8 cellular contexts compared by ENCODE assay signal in genomic region chr4:83084956-83085355, GRCh38. TPM values are rescaled to one million over a fixed set of nuclear protein-coding genes. Genes with fewer than 3 reads are reported as not detected.
A peak's percentile ranks its signal among the peaks of the same experiment; 100 is the strongest.
DNase-seq lines count a peak whose midpoint lies in the region; ATAC-seq, FAIRE-seq and TF ChIP-seq lines count a peak whose summit lies in the region.
"Not testable (repeated sequence)": the region's sequence is repeated elsewhere in the genome, so short reads cannot be mapped to it uniquely, and the experiment has no call there.
"Had no signal": no experiment of that assay in that cellular context is flagged by ENCODE, and none has a peak within 500 bp of the region (broad histone marks: within the 10 kb centered on the region; RNA-seq: fewer than 3 reads in every experiment).

No MANE protein-coding gene starts in this region.

- POLR2A ChIA-PET in CD8-positive, alpha-beta T cell (lab: Charles Lee): interaction anchor here (0.6 to 4.0 kb wide), 11 partner anchors 10 to 144 kb away, joined by 3 to 21 read pairs (median 6); no protein-coding TSS in a partner anchor
- POLR2A ChIA-PET in activated CD4-positive, alpha-beta T cell treated with anti-CD3 and anti-CD28 coated beads, Interleukin-2, amount 10 ng/mL, durations not matched to agents 7 days and 5 days (lab: Charles Lee): interaction anchor here (0.6 to 1.3 kb wide), 2 partner anchors 175 to 339 kb away, joined by 3 to 4 read pairs; no protein-coding TSS in a partner anchor

- peak overlapping the region; percentile 76 for H2AFZ ChIP-seq in neural progenitor cell (replicated peaks)

- TF ChIP-seq CTCF in CD8-positive, alpha-beta T cell (IDR thresholded peaks at IDR 0.05); neural progenitor cell (IDR thresholded peaks at IDR 0.05): not testable (repeated sequence)

- CTCF ChIA-PET in CD8-positive, alpha-beta T cell (lab: Charles Lee): interaction anchor here (0.6 to 5.5 kb wide), 14 partner anchors 11 to 198 kb away, joined by 3 to 45 read pairs (median 6); partner anchors contain the start of genes COQ2 and PLAC8
- CTCF ChIA-PET in activated CD4-positive, alpha-beta T cell treated with anti-CD3 and anti-CD28 coated beads, Interleukin-2, amount 10 ng/mL, durations not matched to agents 7 days and 5 days (lab: Charles Lee): interaction anchor here (0.7 to 1.6 kb wide), 9 partner anchors 10 to 199 kb away, joined by 3 to 7 read pairs (median 3); partner anchors contain the start of gene COQ2

- H3K9me3 ChIP-seq in CD8-positive, alpha-beta T cell (ENCODE audit: low read length); neural progenitor cell (ENCODE audit: low read depth): not testable (repeated sequence)

- peak overlapping the region; percentile 85 for H3K27ac Mint-ChIP-seq in CD8-positive, alpha-beta T cell
- H3K27ac Mint-ChIP-seq in activated CD4-positive, alpha-beta T cell treated with anti-CD3 and anti-CD28 coated beads, Interleukin-2, amount 10 ng/mL, durations not matched to agents 7 days and 5 days: peak overlapping the region; percentile 60
- H3K27ac Mint-ChIP-seq in memory B cell: peak overlapping the region; percentile 75
- not testable (repeated sequence) for H3K27ac Mint-ChIP-seq in neural progenitor cell
- peak overlapping the region; percentile 74 for H3K27ac Mint-ChIP-seq in stimulated activated naive CD8-positive, alpha-beta T cell treated with anti-CD3 and anti-CD28 coated beads, Interleukin-15, Interleukin-2, amounts not matched to agents 100 ng/mL and 50 ng/mL, for 24 hours

- H3K4me1 ChIP-seq in CD8-positive, alpha-beta T cell (ENCODE audit: insufficient read depth, low read length): peaks cover 29% of the 10 kb centered on the region
- not testable (repeated sequence) for H3K4me1 ChIP-seq in neural progenitor cell

- not testable (repeated sequence) for H3K27me3 Mint-ChIP-seq in CD8-positive, alpha-beta T cell (ENCODE audit: low read depth); activated CD4-positive, alpha-beta T cell treated with anti-CD3 and anti-CD28 coated beads, Interleukin-2, amount 10 ng/mL, durations not matched to agents 7 days and 5 days; memory B cell; neural progenitor cell (ENCODE audit: insufficient read depth, low read depth); stimulated activated naive CD8-positive, alpha-beta T cell treated with anti-CD3 and anti-CD28 coated beads, Interleukin-15, Interleukin-2, amounts not matched to agents 100 ng/mL and 50 ng/mL, for 24 hours

- peaks cover 14% of the 10 kb centered on the region for H3K36me3 ChIP-seq in CD8-positive, alpha-beta T cell (ENCODE audit: insufficient read depth, low read length)
- not testable (repeated sequence) for H3K36me3 ChIP-seq in neural progenitor cell

- not testable (repeated sequence) for H3K27me3 ChIP-seq in CD8-positive, alpha-beta T cell (ENCODE audit: insufficient read depth, low read length); neural progenitor cell

- not testable (repeated sequence) for H3K79me2 ChIP-seq in neural progenitor cell (ENCODE audit: low read depth)

- intact Hi-C loops in CD8-positive, alpha-beta T cell (cut with DNase I, micrococcal nuclease): loop anchor here in 1 of 2 experiments (1.0 kb wide), 2 partner anchors 11 to 25 kb away; no protein-coding TSS in a partner anchor

- FAIRE-seq in RCC 7860 (lab: Jason Lieb, UNC): peak; percentile 93

- not testable (repeated sequence) for H3K9me3 Mint-ChIP-seq in CD8-positive, alpha-beta T cell; activated CD4-positive, alpha-beta T cell treated with anti-CD3 and anti-CD28 coated beads, Interleukin-2, amount 10 ng/mL, durations not matched to agents 7 days and 5 days; memory B cell; neural progenitor cell; stimulated activated naive CD8-positive, alpha-beta T cell treated with anti-CD3 and anti-CD28 coated beads, Interleukin-15, Interleukin-2, amounts not matched to agents 100 ng/mL and 50 ng/mL, for 24 hours

- H3K27ac ChIP-seq in CD8-positive, alpha-beta T cell (ENCODE audit: low read depth, low read length): peak overlapping the region; percentile 15
- not testable (repeated sequence) for H3K27ac ChIP-seq in neural progenitor cell

- not testable (repeated sequence) for ATAC-seq in CD8-positive, alpha-beta T cell; memory B cell (ENCODE audit: low read depth)

- peaks cover 42% of the 10 kb centered on the region for H3K4me1 Mint-ChIP-seq in CD8-positive, alpha-beta T cell (ENCODE audit: low read depth)
- H3K4me1 Mint-ChIP-seq in activated CD4-positive, alpha-beta T cell treated with anti-CD3 and anti-CD28 coated beads, Interleukin-2, amount 10 ng/mL, durations not matched to agents 7 days and 5 days: peaks cover 59% of the 10 kb centered on the region
- H3K4me1 Mint-ChIP-seq in memory B cell: peaks cover 35% of the 10 kb centered on the region
- H3K4me1 Mint-ChIP-seq in neural progenitor cell: not testable (repeated sequence)
- peaks cover 29% of the 10 kb centered on the region for H3K4me1 Mint-ChIP-seq in stimulated activated naive CD8-positive, alpha-beta T cell treated with anti-CD3 and anti-CD28 coated beads, Interleukin-15, Interleukin-2, amounts not matched to agents 100 ng/mL and 50 ng/mL, for 24 hours (ENCODE audit: low read depth)

- H3F3A ChIP-seq in neural progenitor cell (ENCODE audit: low read depth): not testable (repeated sequence)

- H3K4me3 Mint-ChIP-seq in CD8-positive, alpha-beta T cell; activated CD4-positive, alpha-beta T cell treated with anti-CD3 and anti-CD28 coated beads, Interleukin-2, amount 10 ng/mL, durations not matched to agents 7 days and 5 days; memory B cell; neural progenitor cell; stimulated activated naive CD8-positive, alpha-beta T cell treated with anti-CD3 and anti-CD28 coated beads, Interleukin-15, Interleukin-2, amounts not matched to agents 100 ng/mL and 50 ng/mL, for 24 hours: not testable (repeated sequence)

- H3K4me3 ChIP-seq in CD8-positive, alpha-beta T cell (ENCODE audit: low read depth, low read length); neural progenitor cell: not testable (repeated sequence)

- not testable (repeated sequence) for DNase-seq in CD8-positive, alpha-beta T cell; activated CD4-positive, alpha-beta T cell treated with anti-CD3 and anti-CD28 coated beads, Interleukin-2, amount 10 ng/mL, durations not matched to agents 7 days and 5 days; memory B cell (ENCODE audit: low spot score in 2 of 2); neural progenitor cell (ENCODE audit: low spot score)
- DNase-seq in RCC 7860 (ENCODE audit: low spot score) (peak; percentile 81), amniotic epithelial cell (ENCODE audit: low read depth) (peak; percentile 88)

- not testable (repeated sequence) for H4K20me1 ChIP-seq in neural progenitor cell (ENCODE audit: low read depth)

- not testable (repeated sequence) for H3K4me2 ChIP-seq in neural progenitor cell

- peaks cover 43% of the 10 kb centered on the region for H3K36me3 Mint-ChIP-seq in CD8-positive, alpha-beta T cell
- peaks cover 68% of the 10 kb centered on the region for H3K36me3 Mint-ChIP-seq in activated CD4-positive, alpha-beta T cell treated with anti-CD3 and anti-CD28 coated beads, Interleukin-2, amount 10 ng/mL, durations not matched to agents 7 days and 5 days (ENCODE audit: low read depth)
- peaks cover 30% of the 10 kb centered on the region for H3K36me3 Mint-ChIP-seq in memory B cell
- not testable (repeated sequence) for H3K36me3 Mint-ChIP-seq in neural progenitor cell
- peaks cover 27% of the 10 kb centered on the region for H3K36me3 Mint-ChIP-seq in stimulated activated naive CD8-positive, alpha-beta T cell treated with anti-CD3 and anti-CD28 coated beads, Interleukin-15, Interleukin-2, amounts not matched to agents 100 ng/mL and 50 ng/mL, for 24 hours (ENCODE audit: low read depth)

- not testable (repeated sequence) for H3K9ac ChIP-seq in neural progenitor cell

RNA-seq across cellular contexts. Expression of gene PLAC8, which starts 29.6 kb away (rescaled TPM):
- total RNA-seq in CD8-positive, alpha-beta T cell: 100 to 1,000 TPM; 225 to 234 TPM
- total RNA-seq in activated CD4-positive, alpha-beta T cell treated with anti-CD3 and anti-CD28 coated beads, Interleukin-2, amount 10 ng/mL, durations not matched to agents 7 days and 5 days: 100 to 1,000 TPM; 395 to 418 TPM
- total RNA-seq in neural progenitor cell (ENCODE audit: low replicate concordance): 0.15 TPM in 1 of 2 replicates, not detected in the other
- total RNA-seq: GM23248 had no signal

RNA-seq across cellular contexts. Expression of gene COPS4, which starts 50.0 kb away (rescaled TPM):
- total RNA-seq in CD8-positive, alpha-beta T cell: 10 to 100 TPM; 32.2 to 35.2 TPM
- 10 to 100 TPM; 28.0 to 29.3 TPM for total RNA-seq in activated CD4-positive, alpha-beta T cell treated with anti-CD3 and anti-CD28 coated beads, Interleukin-2, amount 10 ng/mL, durations not matched to agents 7 days and 5 days
- 73.9 and 92.4 TPM in 2 replicates for total RNA-seq in neural progenitor cell (ENCODE audit: low replicate concordance)

Comparison
In these comparisons a context has a peak if more than half of its experiments do, and no peak if none do; other contexts are left out.
1. RNA of gene PLAC8, which starts 29.6 kb away (total RNA-seq): 395 to 418 TPM in activated CD4-positive, alpha-beta T cell treated with anti-CD3 and anti-CD28 coated beads, Interleukin-2, amount 10 ng/mL, durations not matched to agents 7 days and 5 days and 225 to 234 TPM in CD8-positive, alpha-beta T cell; 0.15 TPM in neural progenitor cell; every median in the first group is over 100 times any median in the second.